ENCODE assay signal across 10 cellular contexts in the genomic region with DNA sequence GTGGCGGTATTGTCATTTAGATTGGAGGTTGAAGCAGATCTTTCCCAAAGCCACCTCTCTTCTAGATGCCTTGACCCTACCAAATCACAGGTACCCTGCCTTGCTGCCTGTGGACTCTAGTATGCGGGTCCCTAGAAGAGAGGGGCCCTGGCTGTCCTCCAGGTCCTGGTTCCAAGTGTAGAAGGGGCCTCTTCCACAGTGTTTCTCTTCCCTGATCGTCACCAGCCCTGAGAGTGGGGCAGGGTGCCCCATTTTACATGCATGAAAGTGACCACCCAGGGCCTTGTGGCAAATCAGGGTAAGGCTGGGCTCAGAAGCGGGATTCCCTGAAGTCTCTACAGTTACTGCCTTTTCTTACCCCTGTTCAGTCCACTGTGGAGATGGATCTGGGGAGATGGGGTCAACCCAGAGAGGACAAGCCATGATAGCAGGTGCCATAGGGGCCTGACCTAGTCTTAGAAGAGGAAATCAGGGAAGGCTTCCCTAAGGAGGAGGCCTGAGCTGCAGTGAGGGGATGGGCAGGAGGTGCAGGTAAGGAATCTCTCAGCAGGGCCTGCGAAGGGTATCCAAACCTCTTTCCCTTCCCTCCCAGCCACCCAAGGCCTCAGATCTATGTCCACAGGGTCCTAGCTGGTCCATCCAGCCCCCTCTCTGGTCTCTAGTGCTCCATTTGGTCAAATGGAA. TPM values are rescaled to one million over a fixed set of nuclear protein-coding genes. Genes with fewer than 3 reads are reported as not detected.
DNase-seq lines count a peak whose midpoint lies in the region; ATAC-seq lines count a peak whose summit lies in the region.
"Had no signal": no experiment of that assay in that cellular context is flagged by ENCODE, and none has a peak within 500 bp of the region (broad histone marks: within the 10 kb centered on the region; RNA-seq: fewer than 3 reads in every experiment).

No MANE protein-coding gene starts in this region.

- H3K9ac ChIP-seq in iPS-20b (ENCODE audit: low read depth, low read length) = no peak overlapping the region

- peaks cover 22% of the 10 kb centered on the region for H3K4me1 Mint-ChIP-seq in T-helper 1 cell treated with Interleukin-12 subunit alpha and Interleukin-12 subunit beta and Interleukin-4 antibody, amounts not matched to agents 30 μg/mL and 1 μg/mL, for 36 hours (ENCODE audit: low read depth)
- H3K4me1 Mint-ChIP-seq in activated CD4-positive, alpha-beta memory T cell treated with anti-CD3 and anti-CD28 coated beads, Interleukin-2, amount 10 ng/mL, durations not matched to agents 7 days and 5 days = peaks cover 36% of the 10 kb centered on the region
- peaks cover 69 to 89% of the 10 kb centered on the region in 2 donors for H3K4me1 Mint-ChIP-seq in stimulated activated naive B cell treated with anti-CD40 and anti-IgM and Interleukin-4, amounts not matched to agents 10 μg/mL and 1 μg/mL and 100 μg/mL, for 72 hours

- H3K9me3 Mint-ChIP-seq in T-helper 1 cell treated with Interleukin-12 subunit alpha and Interleukin-12 subunit beta and Interleukin-4 antibody, amounts not matched to agents 30 μg/mL and 1 μg/mL, for 36 hours = no peaks in the 10 kb centered on the region
- no peaks in the 10 kb centered on the region for H3K9me3 Mint-ChIP-seq in activated CD4-positive, alpha-beta memory T cell treated with anti-CD3 and anti-CD28 coated beads, Interleukin-2, amount 10 ng/mL, durations not matched to agents 7 days and 5 days
- no peaks in the 10 kb centered on the region for H3K9me3 Mint-ChIP-seq in stimulated activated naive B cell treated with anti-CD40 and anti-IgM and Interleukin-4, amounts not matched to agents 10 μg/mL and 1 μg/mL and 100 μg/mL, for 72 hours

- H3K4me1 ChIP-seq in iPS-20b (ENCODE audit: insufficient read depth, low read length) = no peaks in the 10 kb centered on the region; the same call in 1 of the 2 replicates

- H3K27ac ChIP-seq in iPS-20b (ENCODE audit: low read length) = no peak overlapping the region
- H3K27ac ChIP-seq: 22Rv1 had no signal

- H3K27me3 Mint-ChIP-seq in T-helper 1 cell treated with Interleukin-12 subunit alpha and Interleukin-12 subunit beta and Interleukin-4 antibody, amounts not matched to agents 30 μg/mL and 1 μg/mL, for 36 hours (ENCODE audit: low read depth) = peaks cover 38% of the 10 kb centered on the region
- H3K27me3 Mint-ChIP-seq in activated CD4-positive, alpha-beta memory T cell treated with anti-CD3 and anti-CD28 coated beads, Interleukin-2, amount 10 ng/mL, durations not matched to agents 7 days and 5 days = peaks cover 31% of the 10 kb centered on the region
- no peaks in the 10 kb centered on the region for H3K27me3 Mint-ChIP-seq in stimulated activated naive B cell treated with anti-CD40 and anti-IgM and Interleukin-4, amounts not matched to agents 10 μg/mL and 1 μg/mL and 100 μg/mL, for 72 hours

- CTCF ChIA-PET in activated CD4-positive, alpha-beta memory T cell treated with anti-CD3 and anti-CD28 coated beads, Interleukin-2, amount 10 ng/mL, durations not matched to agents 7 days and 5 days (lab: Charles Lee) = interaction anchor here (1.0 to 1.7 kb wide), 3 partner anchors 73 to 463 kb away, joined by 3 to 12 read pairs (median 4); no protein-coding TSS in a partner anchor

- ATAC-seq in stimulated activated naive B cell treated with anti-CD40 and anti-IgM and Interleukin-4, amounts not matched to agents 10 μg/mL and 1 μg/mL and 100 μg/mL, for 72 hours (replicated peaks) = no peak
- ATAC-seq in HG03039 (IDR thresholded peaks at IDR 0.05; ENCODE audit: unreplicated experiment) = no peak
- ATAC-seq in HG03097 (IDR thresholded peaks at IDR 0.05; ENCODE audit: low FRiP score, unreplicated experiment) = no peak
- no peak for ATAC-seq in GM19397 (IDR thresholded peaks at IDR 0.05; ENCODE audit: unreplicated experiment)

- no peaks in the 10 kb centered on the region for H3K36me3 ChIP-seq in iPS-20b (ENCODE audit: insufficient read depth, low read depth, low read length)

- H3K27ac Mint-ChIP-seq in T-helper 1 cell treated with Interleukin-12 subunit alpha and Interleukin-12 subunit beta and Interleukin-4 antibody, amounts not matched to agents 30 μg/mL and 1 μg/mL, for 36 hours = no peak overlapping the region
- no peak overlapping the region for H3K27ac Mint-ChIP-seq in activated CD4-positive, alpha-beta memory T cell treated with anti-CD3 and anti-CD28 coated beads, Interleukin-2, amount 10 ng/mL, durations not matched to agents 7 days and 5 days
- H3K27ac Mint-ChIP-seq in stimulated activated naive B cell treated with anti-CD40 and anti-IgM and Interleukin-4, amounts not matched to agents 10 μg/mL and 1 μg/mL and 100 μg/mL, for 72 hours = peak overlapping the region; percentile 99

- H3K36me3 Mint-ChIP-seq in T-helper 1 cell treated with Interleukin-12 subunit alpha and Interleukin-12 subunit beta and Interleukin-4 antibody, amounts not matched to agents 30 μg/mL and 1 μg/mL, for 36 hours (ENCODE audit: low read depth) = peaks cover 2% of the 10 kb centered on the region
- H3K36me3 Mint-ChIP-seq in activated CD4-positive, alpha-beta memory T cell treated with anti-CD3 and anti-CD28 coated beads, Interleukin-2, amount 10 ng/mL, durations not matched to agents 7 days and 5 days (ENCODE audit: low read depth) = no peaks in the 10 kb centered on the region
- H3K36me3 Mint-ChIP-seq in stimulated activated naive B cell treated with anti-CD40 and anti-IgM and Interleukin-4, amounts not matched to agents 10 μg/mL and 1 μg/mL and 100 μg/mL, for 72 hours = peaks cover 33% of the 10 kb centered on the region in 2 donors

- POLR2A ChIA-PET in activated CD4-positive, alpha-beta memory T cell treated with anti-CD3 and anti-CD28 coated beads, Interleukin-2, amount 10 ng/mL, durations not matched to agents 7 days and 5 days (lab: Charles Lee) = interaction anchor here (0.6 to 1.7 kb wide), 7 partner anchors 7 to 1396 kb away, joined by 3 to 6 read pairs (median 3); no protein-coding TSS in a partner anchor

- peak overlapping the region; percentile 71; the same call in 1 of the 2 replicates for H3K4me3 ChIP-seq in iPS-20b (ENCODE audit: low read length)

- DNase-seq in T-helper 1 cell = no peak
- no peak for DNase-seq in activated CD4-positive, alpha-beta memory T cell treated with anti-CD3 and anti-CD28 coated beads, Interleukin-2, amount 10 ng/mL, durations not matched to agents 7 days and 5 days
- DNase-seq in stimulated activated naive B cell treated with anti-CD40 and anti-IgM and Interleukin-4, amounts not matched to agents 10 μg/mL and 1 μg/mL and 100 μg/mL, for 72 hours = no peak
- DNase-seq: hippocampal formation had no signal

- peaks cover 42% of the 10 kb centered on the region for H3K27me3 ChIP-seq in iPS-20b (ENCODE audit: insufficient read depth, low read length)

- H3K4me3 Mint-ChIP-seq in T-helper 1 cell treated with Interleukin-12 subunit alpha and Interleukin-12 subunit beta and Interleukin-4 antibody, amounts not matched to agents 30 μg/mL and 1 μg/mL, for 36 hours = peak overlapping the region; percentile 41
- peak overlapping the region; percentile 47 for H3K4me3 Mint-ChIP-seq in activated CD4-positive, alpha-beta memory T cell treated with anti-CD3 and anti-CD28 coated beads, Interleukin-2, amount 10 ng/mL, durations not matched to agents 7 days and 5 days
- H3K4me3 Mint-ChIP-seq in stimulated activated naive B cell treated with anti-CD40 and anti-IgM and Interleukin-4, amounts not matched to agents 10 μg/mL and 1 μg/mL and 100 μg/mL, for 72 hours = peak overlapping the region; percentile 79 to 84

- no peaks in the 10 kb centered on the region for H3K9me3 ChIP-seq in iPS-20b (ENCODE audit: insufficient read depth, low read depth, low read length)

RNA-seq across cellular contexts. Expression of a gene that starts 1.2 kb away (rescaled TPM):
- total RNA-seq in activated CD4-positive, alpha-beta memory T cell treated with anti-CD3 and anti-CD28 coated beads, Interleukin-2, amount 10 ng/mL, durations not matched to agents 7 days and 5 days = 1 to 10 TPM; 7.1 to 7.4 TPM
